In the genomic region with DNA sequence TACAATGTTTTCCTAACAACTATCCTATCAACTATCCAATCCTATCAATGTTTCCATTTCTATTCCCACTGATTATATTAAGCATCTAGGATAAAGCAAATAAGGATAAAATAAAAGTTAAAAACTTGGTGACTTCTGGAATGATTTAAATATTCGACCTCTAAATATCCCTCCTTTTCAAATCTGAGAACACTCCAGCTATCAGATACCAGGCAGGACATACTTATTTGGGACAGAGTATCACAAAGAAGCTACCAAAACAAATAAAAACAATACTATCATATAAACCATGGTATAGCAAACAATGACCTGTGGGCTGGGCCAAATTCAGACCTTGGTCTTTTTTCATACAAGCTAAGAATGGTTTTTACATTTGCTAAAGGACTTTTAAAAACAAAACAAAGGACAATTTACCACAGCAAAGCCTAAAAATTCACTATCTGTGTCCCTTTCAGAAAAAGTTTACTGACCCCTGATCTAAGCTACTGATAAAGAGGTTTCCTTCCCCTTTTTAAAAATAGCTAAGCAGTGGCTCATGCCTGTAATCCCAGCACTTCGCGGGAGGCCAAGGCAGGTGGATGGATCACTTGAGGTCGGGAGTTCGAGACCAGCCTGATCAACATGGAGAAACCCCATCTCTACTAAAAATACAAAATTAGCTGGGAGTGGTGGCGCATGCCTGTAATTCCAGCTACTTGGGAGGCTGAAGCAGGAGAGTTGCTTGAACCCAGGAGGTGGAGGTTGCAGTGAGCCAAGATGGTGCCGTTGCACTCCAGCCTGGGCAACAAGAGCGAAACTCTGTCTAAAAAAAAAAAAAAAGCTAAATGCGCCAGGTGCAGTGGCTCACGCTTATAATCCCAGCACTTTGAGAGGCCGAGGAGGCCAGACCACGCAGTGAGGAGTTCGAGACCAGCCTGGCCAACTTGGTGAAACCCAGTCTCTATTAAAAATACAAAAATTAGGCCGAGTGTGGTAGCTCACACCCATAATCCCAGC, we compare ENCODE assay signal across 1 cellular context.
TF ChIP-seq lines count a peak whose summit lies in the region.

No MANE protein-coding gene starts in this region.

TF ChIP-seq in IMR-90, 13 proteins besides CTCF, POLR2A, EP300 and RAD21:
- TF ChIP-seq MAFK (IDR thresholded peaks at IDR 0.05; ENCODE audit: low read depth, low read length), result no peak
- TF ChIP-seq CEBPB (IDR thresholded peaks at IDR 0.05; ENCODE audit: low read depth, low read length), result no peak
- TF ChIP-seq NFE2L2 (IDR thresholded peaks at IDR 0.05; ENCODE audit: low read depth, low read length), result no peak
- TF ChIP-seq, protein P1, sequence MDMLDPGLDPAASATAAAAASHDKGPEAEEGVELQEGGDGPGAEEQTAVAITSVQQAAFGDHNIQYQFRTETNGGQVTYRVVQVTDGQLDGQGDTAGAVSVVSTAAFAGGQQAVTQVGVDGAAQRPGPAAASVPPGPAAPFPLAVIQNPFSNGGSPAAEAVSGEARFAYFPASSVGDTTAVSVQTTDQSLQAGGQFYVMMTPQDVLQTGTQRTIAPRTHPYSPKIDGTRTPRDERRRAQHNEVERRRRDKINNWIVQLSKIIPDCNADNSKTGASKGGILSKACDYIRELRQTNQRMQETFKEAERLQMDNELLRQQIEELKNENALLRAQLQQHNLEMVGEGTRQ (IDR thresholded peaks at IDR 0.05; ENCODE audit: low read depth, low read length), result no peak
- TF ChIP-seq, protein P2, sequence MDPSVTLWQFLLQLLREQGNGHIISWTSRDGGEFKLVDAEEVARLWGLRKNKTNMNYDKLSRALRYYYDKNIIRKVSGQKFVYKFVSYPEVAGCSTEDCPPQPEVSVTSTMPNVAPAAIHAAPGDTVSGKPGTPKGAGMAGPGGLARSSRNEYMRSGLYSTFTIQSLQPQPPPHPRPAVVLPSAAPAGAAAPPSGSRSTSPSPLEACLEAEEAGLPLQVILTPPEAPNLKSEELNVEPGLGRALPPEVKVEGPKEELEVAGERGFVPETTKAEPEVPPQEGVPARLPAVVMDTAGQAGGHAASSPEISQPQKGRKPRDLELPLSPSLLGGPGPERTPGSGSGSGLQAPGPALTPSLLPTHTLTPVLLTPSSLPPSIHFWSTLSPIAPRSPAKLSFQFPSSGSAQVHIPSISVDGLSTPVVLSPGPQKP (IDR thresholded peaks at IDR 0.05; ENCODE audit: borderline replicate concordance, low read depth, low read length), result no peak
- no peak for TF ChIP-seq MXI1 (IDR thresholded peaks at IDR 0.05; ENCODE audit: borderline replicate concordance, low read depth, low read length)
- no peak for TF ChIP-seq MAZ (IDR thresholded peaks at IDR 0.05; ENCODE audit: borderline replicate concordance, low read depth, low read length)
- no peak for TF ChIP-seq RCOR1 (IDR thresholded peaks at IDR 0.05; ENCODE audit: insufficient replicate concordance, low read length)
- no peak for TF ChIP-seq BHLHE40 (IDR thresholded peaks at IDR 0.05; ENCODE audit: low read depth, low read length)
- TF ChIP-seq RFX5 (IDR thresholded peaks at IDR 0.05; ENCODE audit: low read depth, low read length), result no peak
- TF ChIP-seq SMC3 (IDR thresholded peaks at IDR 0.05; ENCODE audit: low read depth, low read length), result no peak
- TF ChIP-seq FOS (IDR thresholded peaks at IDR 0.05; ENCODE audit: low read depth, low read length), result no peak
- TF ChIP-seq CHD1 (IDR thresholded peaks at IDR 0.05; ENCODE audit: low read depth, low read length), result no peak
